Comparison of ENCODE assay signal across 39 cellular contexts in the genomic region with DNA sequence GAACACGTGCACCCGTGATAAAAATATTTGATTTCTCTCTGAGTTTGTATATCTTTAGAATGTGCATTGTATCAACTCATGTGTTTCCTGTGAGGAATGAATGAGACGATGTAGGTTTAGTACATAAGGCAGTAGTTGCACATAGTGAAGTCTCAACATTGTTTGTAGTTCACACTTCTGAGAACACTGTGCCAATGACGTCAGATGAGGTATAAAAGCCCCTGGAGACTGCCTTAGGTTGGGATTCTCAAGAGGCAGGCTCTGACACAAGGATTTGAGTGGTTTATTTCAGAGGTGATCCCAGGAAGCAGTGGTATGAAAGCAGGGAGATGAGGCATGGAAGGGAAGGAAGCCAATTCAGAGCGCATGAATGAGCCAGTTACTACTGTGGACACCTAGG. TPM values are rescaled to one million over a fixed set of nuclear protein-coding genes. Genes with fewer than 3 reads are reported as not detected.
"Had no signal": no experiment of that assay in that cellular context is flagged by ENCODE, and none has a peak within 500 bp of the region (broad histone marks: within the 10 kb centered on the region; RNA-seq: fewer than 3 reads in every experiment).

No MANE protein-coding gene starts in this region.

- FAIRE-seq: colon, endometrium, endothelial cell of umbilical vein had no signal

- H3K4me3 ChIP-seq: adrenal gland, body of pancreas, esophagus squamous epithelium, gastroesophageal sphincter, heart right ventricle, hepatocyte had no signal

- ATAC-seq: activated CD4-positive, CD25-positive, alpha-beta regulatory T cell treated with anti-CD3 and anti-CD28 coated beads, Interleukin-2, amount 50 U/mL, for 24 hours; activated CD8-positive, alpha-beta memory T cell treated with anti-CD3 and anti-CD28 coated beads, Interleukin-2, amount 10 ng/mL, durations not matched to agents 7 days and 5 days; activated CD8-positive, alpha-beta T cell treated with anti-CD3 and anti-CD28 coated beads, Interleukin-2, amount 10 ng/mL, durations not matched to agents 7 days and 5 days; activated naive CD8-positive, alpha-beta T cell treated with anti-CD3 and anti-CD28 coated beads, Interleukin-2, amount 50 U/mL, for 24 hours; body of pancreas; gastroesophageal sphincter; heart right ventricle; T-helper 17 cell had no signal

- H3K9me3 ChIP-seq: adrenal gland, body of pancreas, esophagus squamous epithelium, gastroesophageal sphincter, heart right ventricle had no signal

- DNase-seq: activated B cell treated with CpG ODN at 0.5 μM for 24 hours; activated CD4-positive, alpha-beta memory T cell treated with anti-CD3 and anti-CD28 coated beads for 36 hours; activated CD4-positive, alpha-beta T cell treated with anti-CD3 and anti-CD28 coated beads, Interleukin-2, amount 10 ng/mL, durations not matched to agents 24 days and 14 days; activated CD8-positive, alpha-beta memory T cell treated with anti-CD3 and anti-CD28 coated beads, Interleukin-2, amount 10 ng/mL, durations not matched to agents 7 days and 5 days; activated CD8-positive, alpha-beta memory T cell treated with anti-CD3 and anti-CD28 coated beads, Interleukin-2, amount 50 U/mL, for 4 hours; activated CD8-positive, alpha-beta T cell treated with anti-CD3 and anti-CD28 coated beads, Interleukin-2, amount 10 ng/mL, durations not matched to agents 7 days and 5 days; activated effector memory CD4-positive, alpha-beta T cell treated with anti-CD3 and anti-CD28 coated beads, Interleukin-2, amount 50 U/mL, for 16 hours; activated naive CD4-positive, alpha-beta T cell treated with anti-CD3 and anti-CD28 coated beads for 36 hours; activated naive CD8-positive, alpha-beta T cell treated with anti-CD3 and anti-CD28 coated beads, Interleukin-2, amount 50 U/mL, for 24 hours; activated T-cell treated with anti-CD3 and anti-CD28 coated beads, Interleukin-2, amount 50 U/mL, for 1 hour; activated T-cell treated with anti-CD3 and anti-CD28 coated beads, Interleukin-2, amount 50 U/mL, for 48 hours; adrenal gland; amygdala; aorta; body of pancreas; caudate nucleus; cortex of kidney; effector CD8-positive, alpha-beta T cell; esophagus squamous epithelium; foreskin melanocyte; heart right ventricle; T-helper 17 cell; T1000; WERI-Rb-1 had no signal

- H3K36me3 Mint-ChIP-seq: activated CD4-positive, alpha-beta memory T cell treated with anti-CD3 and anti-CD28 coated beads for 36 hours; activated CD8-positive, alpha-beta memory T cell treated with anti-CD3 and anti-CD28 coated beads, Interleukin-2, amount 10 ng/mL, durations not matched to agents 7 days and 5 days; activated naive CD8-positive, alpha-beta T cell had no signal

- H3K27ac ChIP-seq: adrenal gland, body of pancreas, epithelial cell of prostate, esophagus squamous epithelium, gastroesophageal sphincter, heart right ventricle, hepatocyte, WERI-Rb-1 had no signal

- H3K27ac Mint-ChIP-seq: activated B cell treated with CpG ODN at 0.5 μM for 24 hours; activated CD4-positive, alpha-beta memory T cell treated with anti-CD3 and anti-CD28 coated beads for 36 hours; activated CD4-positive, alpha-beta T cell treated with anti-CD3 and anti-CD28 coated beads, Interleukin-2, amount 10 ng/mL, durations not matched to agents 24 days and 14 days; activated CD8-positive, alpha-beta memory T cell treated with anti-CD3 and anti-CD28 coated beads, Interleukin-2, amount 10 ng/mL, durations not matched to agents 7 days and 5 days; activated CD8-positive, alpha-beta T cell treated with anti-CD3 and anti-CD28 coated beads, Interleukin-2, amount 10 ng/mL, durations not matched to agents 7 days and 5 days; activated naive CD4-positive, alpha-beta T cell treated with anti-CD3 and anti-CD28 coated beads for 36 hours; activated naive CD8-positive, alpha-beta T cell; activated naive CD8-positive, alpha-beta T cell treated with anti-CD3 and anti-CD28 coated beads, Interleukin-2, amount 50 U/mL, for 24 hours; activated T-helper 1 cell treated with anti-CD3 and anti-CD28 coated beads, Interleukin-12 subunit alpha, Interleukin-12 subunit beta, Interleukin-2, Interleukin-4 antibody, amounts not matched to agents 30 ng/mL and 10 ng/mL and 1 ng/mL, durations not matched to agents 14 hours and 24 hours and 36 hours; activated T-helper 2 cell treated with anti-CD3 and anti-CD28 coated beads, Interferon-gamma antibody, Interleukin-2, Interleukin-4, amounts not matched to agents 10 μg/mL and 5 μg/mL and 100 μg/mL, durations not matched to agents 14 hours and 24 hours and 36 hours; T-helper 17 cell; T-helper 2 cell treated with Interferon-gamma antibody and Interleukin-4, amounts not matched to agents 5 μg/mL and 100 μg/mL, for 36 hours had no signal

- H3K9me3 Mint-ChIP-seq: activated B cell treated with CpG ODN at 0.5 μM for 24 hours; activated CD4-positive, alpha-beta memory T cell treated with anti-CD3 and anti-CD28 coated beads for 36 hours; activated CD4-positive, alpha-beta T cell treated with anti-CD3 and anti-CD28 coated beads, Interleukin-2, amount 10 ng/mL, durations not matched to agents 24 days and 14 days; activated naive CD4-positive, alpha-beta T cell treated with anti-CD3 and anti-CD28 coated beads for 36 hours; activated naive CD8-positive, alpha-beta T cell treated with anti-CD3 and anti-CD28 coated beads, Interleukin-2, amount 50 U/mL, for 24 hours; activated T-helper 1 cell treated with anti-CD3 and anti-CD28 coated beads, Interleukin-12 subunit alpha, Interleukin-12 subunit beta, Interleukin-2, Interleukin-4 antibody, amounts not matched to agents 30 ng/mL and 10 ng/mL and 1 ng/mL, durations not matched to agents 14 hours and 24 hours and 36 hours; activated T-helper 2 cell treated with anti-CD3 and anti-CD28 coated beads, Interferon-gamma antibody, Interleukin-2, Interleukin-4, amounts not matched to agents 10 μg/mL and 5 μg/mL and 100 μg/mL, durations not matched to agents 14 hours and 24 hours and 36 hours; T-helper 2 cell treated with Interferon-gamma antibody and Interleukin-4, amounts not matched to agents 5 μg/mL and 100 μg/mL, for 36 hours had no signal

- H3K36me3 ChIP-seq: adrenal gland, esophagus squamous epithelium, gastroesophageal sphincter, heart right ventricle, WERI-Rb-1 had no signal

- H3K27me3 ChIP-seq: body of pancreas had no signal

- H3K4me3 Mint-ChIP-seq: activated B cell treated with CpG ODN at 0.5 μM for 24 hours; activated CD4-positive, alpha-beta memory T cell treated with anti-CD3 and anti-CD28 coated beads for 36 hours; activated CD4-positive, alpha-beta T cell treated with anti-CD3 and anti-CD28 coated beads, Interleukin-2, amount 10 ng/mL, durations not matched to agents 24 days and 14 days; activated CD8-positive, alpha-beta memory T cell treated with anti-CD3 and anti-CD28 coated beads, Interleukin-2, amount 10 ng/mL, durations not matched to agents 7 days and 5 days; activated CD8-positive, alpha-beta T cell treated with anti-CD3 and anti-CD28 coated beads, Interleukin-2, amount 10 ng/mL, durations not matched to agents 7 days and 5 days; activated naive CD4-positive, alpha-beta T cell treated with anti-CD3 and anti-CD28 coated beads for 36 hours; activated naive CD8-positive, alpha-beta T cell; activated naive CD8-positive, alpha-beta T cell treated with anti-CD3 and anti-CD28 coated beads, Interleukin-2, amount 50 U/mL, for 24 hours; activated T-helper 1 cell treated with anti-CD3 and anti-CD28 coated beads, Interleukin-12 subunit alpha, Interleukin-12 subunit beta, Interleukin-2, Interleukin-4 antibody, amounts not matched to agents 30 ng/mL and 10 ng/mL and 1 ng/mL, durations not matched to agents 14 hours and 24 hours and 36 hours; T-helper 2 cell treated with Interferon-gamma antibody and Interleukin-4, amounts not matched to agents 5 μg/mL and 100 μg/mL, for 36 hours had no signal

RNA-seq across cellular contexts. Expression of a gene that starts 2.6 kb away (rescaled TPM):
- total RNA-seq: activated B cell treated with CpG ODN at 0.5 μM for 24 hours; activated CD4-positive, alpha-beta memory T cell treated with anti-CD3 and anti-CD28 coated beads for 36 hours; activated CD4-positive, alpha-beta T cell treated with anti-CD3 and anti-CD28 coated beads, Interleukin-2, amount 10 ng/mL, durations not matched to agents 24 days and 14 days; activated CD8-positive, alpha-beta memory T cell treated with anti-CD3 and anti-CD28 coated beads for 36 hours; activated CD8-positive, alpha-beta memory T cell treated with anti-CD3 and anti-CD28 coated beads, Interleukin-2, amount 10 ng/mL, durations not matched to agents 7 days and 5 days; activated CD8-positive, alpha-beta T cell treated with anti-CD3 and anti-CD28 coated beads, Interleukin-2, amount 10 ng/mL, durations not matched to agents 7 days and 5 days; activated naive CD4-positive, alpha-beta T cell treated with anti-CD3 and anti-CD28 coated beads for 36 hours; activated T-helper 1 cell treated with anti-CD3 and anti-CD28 coated beads, Interleukin-12 subunit alpha, Interleukin-12 subunit beta, Interleukin-2, Interleukin-4 antibody, amounts not matched to agents 30 ng/mL and 10 ng/mL and 1 ng/mL, durations not matched to agents 14 hours and 24 hours and 36 hours; activated T-helper 2 cell treated with anti-CD3 and anti-CD28 coated beads, Interferon-gamma antibody, Interleukin-2, Interleukin-4, amounts not matched to agents 10 μg/mL and 5 μg/mL and 100 μg/mL, durations not matched to agents 14 hours and 24 hours and 36 hours; body of pancreas; dermis microvascular lymphatic vessel endothelial cell; endothelial cell of umbilical vein; fibroblast of lung; fibroblast of villous mesenchyme had no signal
- polyA plus RNA-seq: aorta, fibroblast of lung had no signal
